In the genomic region with DNA sequence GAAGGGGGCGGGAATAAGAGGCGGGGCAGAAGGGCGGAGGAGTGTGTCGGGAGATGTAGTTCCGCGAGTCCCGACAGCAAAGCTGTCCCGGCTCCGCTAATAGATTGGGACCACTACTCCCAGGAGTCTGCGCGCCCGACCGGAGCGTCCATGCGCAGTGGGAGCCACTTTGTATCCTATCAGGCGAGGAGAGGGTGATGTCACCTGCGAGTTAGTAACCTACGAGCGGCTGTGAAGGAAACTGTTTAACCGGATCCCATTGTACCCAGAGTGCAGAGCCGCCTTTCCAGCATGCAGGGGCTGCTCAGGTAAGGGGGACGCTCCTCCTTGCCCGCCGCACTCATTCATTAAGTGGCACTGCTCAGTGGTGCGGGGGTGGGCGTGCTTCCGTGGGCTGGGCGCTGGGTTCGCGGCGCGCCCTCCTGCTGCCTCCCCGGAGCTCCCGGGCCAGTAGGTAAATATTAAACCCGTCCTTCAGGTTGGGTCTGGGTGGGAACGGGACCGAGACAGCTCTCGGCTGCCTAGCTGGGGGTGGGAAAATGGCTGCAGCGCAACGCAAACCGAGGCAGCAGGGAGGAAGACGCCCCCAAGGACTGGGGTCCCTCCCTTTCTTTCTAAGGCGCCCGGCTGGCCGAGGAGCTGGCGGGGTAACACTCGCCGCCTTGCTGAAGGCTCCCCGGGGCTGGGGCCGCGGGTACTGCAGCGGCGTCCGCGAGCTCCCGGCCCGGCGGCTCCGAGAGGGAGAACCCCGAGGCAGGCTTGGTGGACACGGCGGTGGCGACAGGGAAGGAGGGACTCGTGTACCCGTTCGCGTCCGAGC, we compare ENCODE assay signal across 8 cellular contexts. TPM values are rescaled to one million over a fixed set of nuclear protein-coding genes. Genes with fewer than 3 reads are reported as not detected.
DNase-seq lines count a peak whose midpoint lies in the region; ATAC-seq and TF ChIP-seq lines count a peak whose summit lies in the region.

A gene (plus strand): TSS at position 207 of the 820 bp plus-strand sequence. CDS start 74,811 bp downstream, outside the sequence.

- H3K36me3 ChIP-seq in liver (ENCODE audit: control insufficient read depth in 4 of 4, insufficient read depth in 3 of 4, low read depth in 1 of 4, low read length in 3 of 4), result no peaks in the 10 kb centered on the region

- H3K27me3 ChIP-seq in liver (ENCODE audit: control insufficient read depth in 4 of 4, insufficient read depth in 4 of 4, low read length in 3 of 4), result no peaks in the 10 kb centered on the region

- H3K27ac ChIP-seq in liver (ENCODE audit: low read depth in 1 of 2, low read length in 2 of 2), result peak within 1 kb of the TSS; percentile 84 to 96

- under 1% methylated on average over 68 of the region's 68 CpGs for WGBS in liver

- H3K9ac ChIP-seq in liver (ENCODE audit: low read depth in 1 of 2, low read length in 2 of 2), result peak within 1 kb of the TSS; percentile 93 to 99

- no peak for TF ChIP-seq CTCF in liver (IDR thresholded peaks at IDR 0.05; ENCODE audit: low read depth, low read length, missing input control)

- peak within 1 kb of the TSS; percentile 70 to 98 (median 92) for H3K4me3 ChIP-seq in liver (ENCODE audit: low read depth in 1 of 3, low read length in 3 of 3)

- H3K4me1 ChIP-seq in liver (ENCODE audit: control insufficient read depth in 4 of 4, insufficient read depth in 4 of 4, low read length in 3 of 4), result peaks cover 0 to 32% (median 27%) of the 10 kb centered on the region in 4 donors

- no peaks in the 10 kb centered on the region for H3K9me3 ChIP-seq in liver (ENCODE audit: control insufficient read depth in 4 of 4, low read length in 3 of 4)

- peak; percentile 83 to 99 (median 96) for DNase-seq in C1 segment of cervical spinal cord (lab: John Stamatoyannopoulos, UW)
- DNase-seq in NCI-H748 (lab: John Stamatoyannopoulos, UW; ENCODE audit: unreplicated experiment), result peak; percentile 99
- peak; percentile 80 to 95 for DNase-seq in activated CD4-positive, alpha-beta T cell treated with anti-CD3 and anti-CD28 coated beads, Interleukin-2, amount 50 U/mL, for 24 hours (ENCODE audit: low read depth in 1 of 2, low spot score in 1 of 2)
- peak; percentile 99 for DNase-seq in dermis blood vessel endothelial cell
- peak; percentile 97 for DNase-seq in stimulated activated CD4-positive, alpha-beta T cell treated with anti-CD3 and anti-CD28 coated beads, Interleukin-4, amount 100 ng/mL, for 24 hours

- ATAC-seq in GM19351 (IDR thresholded peaks at IDR 0.05; ENCODE audit: unreplicated experiment) (peak; percentile 77), HG03521 (IDR thresholded peaks at IDR 0.05; ENCODE audit: unreplicated experiment) (peak; percentile 86)

- peak; percentile 26 to 42 for TF ChIP-seq RAD21 in liver (IDR thresholded peaks at IDR 0.05)

TF ChIP-seq in liver, 16 proteins besides CTCF, POLR2A, EP300 and RAD21:
- TF ChIP-seq SP1 (IDR thresholded peaks at IDR 0.05) (peak; percentile 31), FOXA1 (IDR thresholded peaks at IDR 0.05) (no peak), HNF4A (conservative IDR thresholded peaks at IDR 0.05) (no peak), YY1 (IDR thresholded peaks at IDR 0.05) (peak; percentile 83), JUND (IDR thresholded peaks at IDR 0.05) (peak; percentile 83 to 87), EGR1 (IDR thresholded peaks at IDR 0.05; ENCODE audit: low read depth in 2 of 2) (peak in 1 of 2 donors; percentile 57), TAF1 (conservative IDR thresholded peaks at IDR 0.05) (peak; percentile 88)
- TF ChIP-seq, protein P1, sequence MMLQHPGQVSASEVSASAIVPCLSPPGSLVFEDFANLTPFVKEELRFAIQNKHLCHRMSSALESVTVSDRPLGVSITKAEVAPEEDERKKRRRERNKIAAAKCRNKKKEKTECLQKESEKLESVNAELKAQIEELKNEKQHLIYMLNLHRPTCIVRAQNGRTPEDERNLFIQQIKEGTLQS (IDR thresholded peaks at IDR 0.05), result no peak
- TF ChIP-seq, protein P2, sequence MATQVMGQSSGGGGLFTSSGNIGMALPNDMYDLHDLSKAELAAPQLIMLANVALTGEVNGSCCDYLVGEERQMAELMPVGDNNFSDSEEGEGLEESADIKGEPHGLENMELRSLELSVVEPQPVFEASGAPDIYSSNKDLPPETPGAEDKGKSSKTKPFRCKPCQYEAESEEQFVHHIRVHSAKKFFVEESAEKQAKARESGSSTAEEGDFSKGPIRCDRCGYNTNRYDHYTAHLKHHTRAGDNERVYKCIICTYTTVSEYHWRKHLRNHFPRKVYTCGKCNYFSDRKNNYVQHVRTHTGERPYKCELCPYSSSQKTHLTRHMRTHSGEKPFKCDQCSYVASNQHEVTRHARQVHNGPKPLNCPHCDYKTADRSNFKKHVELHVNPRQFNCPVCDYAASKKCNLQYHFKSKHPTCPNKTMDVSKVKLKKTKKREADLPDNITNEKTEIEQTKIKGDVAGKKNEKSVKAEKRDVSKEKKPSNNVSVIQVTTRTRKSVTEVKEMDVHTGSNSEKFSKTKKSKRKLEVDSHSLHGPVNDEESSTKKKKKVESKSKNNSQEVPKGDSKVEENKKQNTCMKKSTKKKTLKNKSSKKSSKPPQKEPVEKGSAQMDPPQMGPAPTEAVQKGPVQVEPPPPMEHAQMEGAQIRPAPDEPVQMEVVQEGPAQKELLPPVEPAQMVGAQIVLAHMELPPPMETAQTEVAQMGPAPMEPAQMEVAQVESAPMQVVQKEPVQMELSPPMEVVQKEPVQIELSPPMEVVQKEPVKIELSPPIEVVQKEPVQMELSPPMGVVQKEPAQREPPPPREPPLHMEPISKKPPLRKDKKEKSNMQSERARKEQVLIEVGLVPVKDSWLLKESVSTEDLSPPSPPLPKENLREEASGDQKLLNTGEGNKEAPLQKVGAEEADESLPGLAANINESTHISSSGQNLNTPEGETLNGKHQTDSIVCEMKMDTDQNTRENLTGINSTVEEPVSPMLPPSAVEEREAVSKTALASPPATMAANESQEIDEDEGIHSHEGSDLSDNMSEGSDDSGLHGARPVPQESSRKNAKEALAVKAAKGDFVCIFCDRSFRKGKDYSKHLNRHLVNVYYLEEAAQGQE (IDR thresholded peaks at IDR 0.05), result peak; percentile 77
- TF ChIP-seq, protein P3, sequence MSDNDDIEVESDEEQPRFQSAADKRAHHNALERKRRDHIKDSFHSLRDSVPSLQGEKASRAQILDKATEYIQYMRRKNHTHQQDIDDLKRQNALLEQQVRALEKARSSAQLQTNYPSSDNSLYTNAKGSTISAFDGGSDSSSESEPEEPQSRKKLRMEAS (IDR thresholded peaks at IDR 0.05), result no peak
TF ChIP-seq in liver: peak in this region for 6.

RNA-seq across cellular contexts. Expression of the gene that starts here (rescaled TPM):
- total RNA-seq in dermis blood vessel endothelial cell (32.0 and 65.3 TPM in 2 replicates), liver (10 to 100 TPM; 20.9 to 28.4 TPM)
- polyA plus RNA-seq in liver, result 10 to 100 TPM in 1 of 2 donors, 1 to 10 TPM in 1; 9.5 to 16.0 TPM

Comparison
In these comparisons a context has a peak if more than half of its experiments do, and no peak if none do; other contexts are left out.
1. Peak in every context shown above with its lines: DNase-seq, ATAC-seq, H3K4me3 ChIP-seq and H3K27ac ChIP-seq.